In the genomic region with DNA sequence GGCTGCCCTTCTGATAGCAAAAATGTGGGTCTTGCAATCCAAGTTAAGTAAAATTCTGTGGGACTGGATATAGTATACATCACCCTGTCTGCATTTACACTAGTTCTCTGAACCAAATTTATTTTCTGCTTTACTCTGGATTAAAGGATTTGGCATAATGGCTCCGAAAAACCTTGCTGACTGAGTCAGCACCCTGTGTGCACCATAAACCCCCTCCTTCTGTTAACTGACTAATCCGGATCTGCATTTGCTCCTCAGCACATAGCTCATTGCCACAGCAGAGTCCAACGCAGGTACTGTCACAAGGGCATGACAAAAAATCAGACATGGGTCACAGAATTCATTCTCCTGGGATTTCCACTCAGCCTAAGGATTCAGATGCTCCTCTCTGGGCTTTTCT, we compare ENCODE assay signal across 22 cellular contexts. TPM values are rescaled to one million over a fixed set of nuclear protein-coding genes. Genes with fewer than 3 reads are reported as not detected.
DNase-seq lines count a peak whose midpoint lies in the region; TF ChIP-seq lines count a peak whose summit lies in the region.
"Had no signal": no experiment of that assay in that cellular context is flagged by ENCODE, and none has a peak within 500 bp of the region (broad histone marks: within the 10 kb centered on the region; RNA-seq: fewer than 3 reads in every experiment).

No MANE protein-coding gene starts in this region.

- no peak overlapping the region for H3K27ac ChIP-seq in prostate gland
- H3K27ac ChIP-seq: 22Rv1, Peyer's patch had no signal

- no peak for TF ChIP-seq CTCF in fibroblast of villous mesenchyme (IDR thresholded peaks at IDR 0.05; ENCODE audit: insufficient read depth, low read depth, low read length)
- no peak for TF ChIP-seq CTCF in CD14-positive monocyte (IDR thresholded peaks at IDR 0.05)
- no peak for TF ChIP-seq CTCF in prostate gland (IDR thresholded peaks at IDR 0.05)

- no peaks in the 10 kb centered on the region for H3K27me3 ChIP-seq in prostate gland (replicated peaks; ENCODE audit: insufficient read depth)
- H3K27me3 ChIP-seq: Peyer's patch had no signal

- H3K27ac Mint-ChIP-seq in CD14-positive monocyte = no peak overlapping the region
- H3K27ac Mint-ChIP-seq: CD8-positive, alpha-beta T cell; T-helper 17 cell had no signal

- H3K27me3 Mint-ChIP-seq in CD14-positive monocyte (ENCODE audit: low read depth in 3 of 3) = peaks cover 0 to 3% (median 3%) of the 10 kb centered on the region in 3 donors

- peaks cover 0 to 5% (median 1%) of the 10 kb centered on the region in 7 donors for H3K9me3 Mint-ChIP-seq in CD14-positive monocyte
- H3K9me3 Mint-ChIP-seq: CD8-positive, alpha-beta T cell had no signal

- intact Hi-C loops in CD14-positive monocyte (cut with micrococcal nuclease) = no loop called here
- intact Hi-C loops in prostate gland (cut with DNase I) = no loop called here

- no peaks in the 10 kb centered on the region for H3K36me3 ChIP-seq in prostate gland
- H3K36me3 ChIP-seq: Peyer's patch had no signal

- H3K9me3 ChIP-seq in prostate gland = no peaks in the 10 kb centered on the region
- H3K9me3 ChIP-seq: Peyer's patch had no signal

- H3K4me1 Mint-ChIP-seq in CD14-positive monocyte = no peaks in the 10 kb centered on the region
- H3K4me1 Mint-ChIP-seq: T-helper 17 cell had no signal

- no peak overlapping the region for H3K4me3 Mint-ChIP-seq in CD14-positive monocyte
- H3K4me3 Mint-ChIP-seq: CD8-positive, alpha-beta T cell; T-helper 17 cell had no signal

- no peaks in the 10 kb centered on the region for H3K4me1 ChIP-seq in prostate gland (replicated peaks)
- H3K4me1 ChIP-seq: Peyer's patch had no signal

- DNase-seq in NCI-H345 (lab: John Stamatoyannopoulos, UW) = peak; percentile 37
- no peak for DNase-seq in NCI-H345 treated with DMSO at 0.1 percent for 48 hours (lab: John Stamatoyannopoulos, UW; ENCODE audit: unreplicated experiment)
- DNase-seq in NCI-H82 (lab: John Stamatoyannopoulos, UW) = peak; percentile 92
- DNase-seq in fibroblast of villous mesenchyme (ENCODE audit: low read depth) = peak; percentile 89
- DNase-seq in CD14-positive monocyte (ENCODE audit: low spot score) = no peak
- DNase-seq in stimulated activated CD4-positive, alpha-beta T cell treated with anti-CD3 and anti-CD28 coated beads, Interleukin-4, amount 100 ng/mL, for 24 hours = no peak
- no peak for DNase-seq in prostate gland (ENCODE audit: low spot score)
- no peak for DNase-seq in activated CD4-positive, CD25-positive, alpha-beta regulatory T cell treated with anti-CD3 and anti-CD28 coated beads, Interleukin-2, amount 50 U/mL, for 72 hours
- DNase-seq: CD8-positive, alpha-beta T cell; DMS79 treated with DMSO at 0.1 percent for 48 hours; GDM1; IMR-90; Karpas-422; NCI-H1694 treated with DMSO at 0.1 percent for 48 hours; NCI-H446; NCI-H774; Peyer's patch; Right ventricle myocardium superior; T-helper 17 cell had no signal

- 53% methylated on average over 3 of the region's 3 CpGs for WGBS in prostate gland

- no peaks in the 10 kb centered on the region for H3K36me3 Mint-ChIP-seq in CD14-positive monocyte
- H3K36me3 Mint-ChIP-seq: CD8-positive, alpha-beta T cell had no signal

- TF ChIP-seq POLR2A in prostate gland (IDR thresholded peaks at IDR 0.05) = no peak

- no peak overlapping the region for H3K4me3 ChIP-seq in fibroblast of villous mesenchyme (ENCODE audit: low read depth, low read length)
- no peak overlapping the region for H3K4me3 ChIP-seq in prostate gland
- H3K4me3 ChIP-seq: GM12878, Peyer's patch had no signal

RNA-seq across cellular contexts. Expression of gene OR2A5, which starts 1.3 kb away (rescaled TPM):
- total RNA-seq in fibroblast of villous mesenchyme (not detected in 2 replicates), prostate gland (not detected)
- polyA plus RNA-seq in CD14-positive monocyte = not detected
- total RNA-seq: CD8-positive, alpha-beta T cell; GM12878; IMR-90; Peyer's patch; Right ventricle myocardium superior; T-helper 17 cell had no signal
- polyA plus RNA-seq: BJ, IMR-90 had no signal

RNA-seq across cellular contexts. Expression of gene OR2A25, which starts 19.5 kb away (rescaled TPM):
- not detected in 2 replicates for total RNA-seq in fibroblast of villous mesenchyme
- not detected for polyA plus RNA-seq in CD14-positive monocyte
- total RNA-seq in prostate gland = not detected
- total RNA-seq: CD8-positive, alpha-beta T cell; GM12878; IMR-90; Peyer's patch; Right ventricle myocardium superior; T-helper 17 cell had no signal
- polyA plus RNA-seq: BJ, GM12878, IMR-90 had no signal

RNA-seq across cellular contexts. Expression of gene OR2A12, which starts 36.0 kb away (rescaled TPM):
- total RNA-seq in fibroblast of villous mesenchyme (not detected in 2 replicates), prostate gland (not detected)
- not detected for polyA plus RNA-seq in CD14-positive monocyte
- total RNA-seq: CD8-positive, alpha-beta T cell; GM12878; IMR-90; Peyer's patch; Right ventricle myocardium superior; T-helper 17 cell had no signal
- polyA plus RNA-seq: BJ, GM12878, IMR-90 had no signal

RNA-seq across cellular contexts. Expression of gene OR6B1, which starts 50.0 kb away (rescaled TPM):
- under 0.01 TPM in 1 of 2 replicates, not detected in the other for total RNA-seq in fibroblast of villous mesenchyme
- not detected for polyA plus RNA-seq in CD14-positive monocyte
- total RNA-seq in prostate gland = not detected
- total RNA-seq: CD8-positive, alpha-beta T cell; GM12878; IMR-90; Peyer's patch; Right ventricle myocardium superior; T-helper 17 cell had no signal
- polyA plus RNA-seq: BJ, GM12878, IMR-90 had no signal

RNA-seq across cellular contexts. Expression of gene OR2A2, which starts 59.3 kb away (rescaled TPM):
- total RNA-seq in fibroblast of villous mesenchyme = not detected in 2 replicates
- not detected for polyA plus RNA-seq in CD14-positive monocyte
- total RNA-seq in prostate gland = not detected
- total RNA-seq: CD8-positive, alpha-beta T cell; GM12878; IMR-90; Peyer's patch; Right ventricle myocardium superior; T-helper 17 cell had no signal
- polyA plus RNA-seq: BJ, GM12878, IMR-90 had no signal

Comparison
In these comparisons a context has a peak if more than half of its experiments do, and no peak if none do; other contexts are left out.
1. DNase-seq: peak in NCI-H345 (single experiment), NCI-H82 (single experiment) and fibroblast of villous mesenchyme (single experiment); none in NCI-H345 treated with DMSO at 0.1 percent for 48 hours (single experiment), CD14-positive monocyte (single experiment), stimulated activated CD4-positive, alpha-beta T cell treated with anti-CD3 and anti-CD28 coated beads, Interleukin-4, amount 100 ng/mL, for 24 hours (single experiment), prostate gland (single experiment) and activated CD4-positive, CD25-positive, alpha-beta regulatory T cell treated with anti-CD3 and anti-CD28 coated beads, Interleukin-2, amount 50 U/mL, for 72 hours (single experiment).